ENCODE assay signal across 8 cellular contexts in genomic region chr4:4334798-4335520, GRCh38. TPM values are rescaled to one million over a fixed set of nuclear protein-coding genes. Genes with fewer than 3 reads are reported as not detected.
DNase-seq lines count a peak whose midpoint lies in the region; ATAC-seq, FAIRE-seq and TF ChIP-seq lines count a peak whose summit lies in the region.

No MANE protein-coding gene starts in this region.

- H3K9me3 ChIP-seq in AG04450 (ENCODE audit: control insufficient read depth, insufficient read depth, low read length), result peaks cover 3% of the 10 kb centered on the region; the same call in 1 of the 2 replicates
- no peaks in the 10 kb centered on the region for H3K9me3 ChIP-seq in PC-3 (ENCODE audit: low read length)
- no peaks in the 10 kb centered on the region for H3K9me3 ChIP-seq in pancreas

- no peaks in the 10 kb centered on the region for H3K4me1 Mint-ChIP-seq in type B pancreatic cell (ENCODE audit: unreplicated experiment)

- no peaks in the 10 kb centered on the region for H3K9me2 ChIP-seq in PC-3 (replicated peaks; ENCODE audit: low read length)

- H4K20me1 ChIP-seq in PC-3 (ENCODE audit: low read length), result no peaks in the 10 kb centered on the region

- TF ChIP-seq CTCF in AG04450 (IDR thresholded peaks at IDR 0.05; ENCODE audit: low read depth, low read length) (peak; percentile 81), PC-3 (conservative IDR thresholded peaks at IDR 0.05; ENCODE audit: low read depth, low read length) (peak; percentile 65), fibroblast of villous mesenchyme (IDR thresholded peaks at IDR 0.05; ENCODE audit: insufficient read depth, low read depth, low read length) (peak; percentile 88), pancreas (IDR thresholded peaks at IDR 0.05) (peak; percentile 45 to 80 (median 74)), type B pancreatic cell (conservative IDR thresholded peaks at IDR 0.05) (peak; percentile 88)

- no peaks in the 10 kb centered on the region for H3K36me3 ChIP-seq in PC-3 (ENCODE audit: low read depth, low read length)
- no peaks in the 10 kb centered on the region for H3K36me3 ChIP-seq in pancreas

- H3K36me3 Mint-ChIP-seq in type B pancreatic cell, result no peaks in the 10 kb centered on the region

- H3K27ac Mint-ChIP-seq in type B pancreatic cell, result no peak overlapping the region

- no peaks in the 10 kb centered on the region for H3F3A ChIP-seq in PC-3 (ENCODE audit: low read length, unreplicated experiment)

- no peak overlapping the region for H3K27ac ChIP-seq in AG04450 (ENCODE audit: low read depth, low read length)
- no peak overlapping the region for H3K27ac ChIP-seq in PC-3 (ENCODE audit: low read length)
- H3K27ac ChIP-seq in pancreas, result no peak overlapping the region

- H2AFZ ChIP-seq in PC-3 (ENCODE audit: low read length), result no peak overlapping the region

- POLR2A ChIA-PET in AG04450 (lab: Yijun Ruan, JAX) (no interaction called here), PC-3 (lab: Charles Lee; ENCODE audit: unreplicated experiment) (no interaction called here)

- intact Hi-C loops in PC-3 (cut with micrococcal nuclease) (loop anchor here (1.0 to 2.0 kb wide), 2 partner anchors 75 to 82 kb away; no protein-coding TSS in a partner anchor), pancreas (cut with DNase I) (loop anchor here in 2 of 3 donors (5.0 kb wide), 2 partner anchors 73 to 83 kb away; no protein-coding TSS in a partner anchor)

- WGBS in pancreas, 2 donors, result 45 to 46% methylated on average over 19 to 21 of the region's 21 CpGs

- H3K4me1 ChIP-seq in PC-3 (ENCODE audit: insufficient read depth, low read length) (no peaks in the 10 kb centered on the region), pancreas (no peaks in the 10 kb centered on the region)

- H3K9me3 Mint-ChIP-seq in type B pancreatic cell, result no peaks in the 10 kb centered on the region

- peaks cover 22% of the 10 kb centered on the region for H3K27me3 Mint-ChIP-seq in type B pancreatic cell

- no peak overlapping the region for H3K9ac ChIP-seq in PC-3 (ENCODE audit: low read length)

- BruUV-seq in PC-3 (replicated peaks; lab: Mats Ljungman, UMichigan), result no TSS peak

- no peak overlapping the region for H3K4me3 Mint-ChIP-seq in type B pancreatic cell

- H3K79me2 ChIP-seq in PC-3 (ENCODE audit: low read length), result no peaks in the 10 kb centered on the region

- FAIRE-seq in pancreas (lab: Jason Lieb, UNC), result no peak

- no peak overlapping the region for H3K4me3 ChIP-seq in AG04450 (ENCODE audit: low read depth, low read length)
- H3K4me3 ChIP-seq in PC-3 (ENCODE audit: low read length), result no peak overlapping the region
- no peak overlapping the region for H3K4me3 ChIP-seq in fibroblast of villous mesenchyme (ENCODE audit: low read depth, low read length)
- no peak overlapping the region for H3K4me3 ChIP-seq in pancreas

- DNase-seq in AG04450 (ENCODE audit: low read depth, low spot score), result no peak
- DNase-seq in PC-3, result peak; percentile 71
- DNase-seq in activated T-helper 1 cell treated with Interleukin-2 at 50 U/mL for 16 hours (ENCODE audit: low read depth), result peak; percentile 65
- peak; percentile 51 for DNase-seq in fibroblast of villous mesenchyme (ENCODE audit: low read depth)
- peak; percentile 44 to 85 (median 76) for DNase-seq in pancreas
- no peak for DNase-seq in type B pancreatic cell (ENCODE audit: extremely low spot score, unreplicated experiment)

- ATAC-seq in GM18511 (IDR thresholded peaks at IDR 0.05; ENCODE audit: unreplicated experiment), result peak; percentile 81
- peak; percentile 80 for ATAC-seq in HG03469 (IDR thresholded peaks at IDR 0.05; ENCODE audit: unreplicated experiment)
- ATAC-seq in PC-3, result peak; percentile 93
- peak; percentile 68 to 95 (median 88) for ATAC-seq in pancreas

- peaks cover 7% of the 10 kb centered on the region for H3K27me3 ChIP-seq in AG04450 (ENCODE audit: control insufficient read depth, insufficient read depth, low read length)
- no peaks in the 10 kb centered on the region for H3K27me3 ChIP-seq in PC-3 (ENCODE audit: low read length)
- no peaks in the 10 kb centered on the region for H3K27me3 ChIP-seq in pancreas

- CTCF ChIA-PET in AG04450 (lab: Charles Lee), result interaction anchor here (0.8 to 2.2 kb wide), 5 partner anchors 9 to 86 kb away, joined by 3 to 14 read pairs (median 5); no protein-coding TSS in a partner anchor
- CTCF ChIA-PET in PC-3 (lab: Charles Lee), result no interaction called here

- H3K4me2 ChIP-seq in PC-3 (ENCODE audit: low read length), result no peak overlapping the region

RNA-seq across cellular contexts. Expression of gene ZBTB49, which starts 44.9 kb away (rescaled TPM):
- polyA plus RNA-seq in AG04450 (2011; rRNA removed) (3.9 and 4.6 TPM in 2 replicates), pancreas (1 to 10 TPM; 2.3 to 3.9 TPM)
- 7.1 and 8.8 TPM in 2 replicates for polyA minus RNA-seq in AG04450 (2011; rRNA and poly(A)+ RNA removed)
- total RNA-seq in PC-3 (2014; rRNA removed) (1.1 and 3.2 TPM in 2 replicates), fibroblast of villous mesenchyme (6.4 and 9.9 TPM in 2 replicates), pancreas (1 to 10 TPM; 1.5 to 3.7 (median 3.4) TPM), type B pancreatic cell (ENCODE audit: low replicate concordance) (7.8 and 9.7 TPM in 2 replicates)

RNA-seq across cellular contexts. Expression of gene LYAR, which starts 45.0 kb away (rescaled TPM):
- 5.5 and 7.8 TPM in 2 replicates for polyA plus RNA-seq in AG04450 (2011; rRNA removed)
- 1.1 and 2.6 TPM in 2 replicates for polyA minus RNA-seq in AG04450 (2011; rRNA and poly(A)+ RNA removed)
- total RNA-seq in PC-3 (2014; rRNA removed), result 37.5 and 41.3 TPM in 2 replicates
- 6.1 and 12.1 TPM in 2 replicates for total RNA-seq in fibroblast of villous mesenchyme
- total RNA-seq in pancreas, result 1 to 10 TPM; 1.5 to 6.3 (median 3.9) TPM
- polyA plus RNA-seq in pancreas, result 1 to 10 TPM; 5.2 to 6.6 TPM
- total RNA-seq in type B pancreatic cell (ENCODE audit: low replicate concordance), result 12.4 and 18.6 TPM in 2 replicates

RNA-seq across cellular contexts. Expression of gene NSG1, which starts 51.9 kb away (rescaled TPM):
- polyA plus RNA-seq in AG04450 (2011; rRNA removed), result 10.4 and 14.7 TPM in 2 replicates
- 3.0 and 6.6 TPM in 2 replicates for polyA minus RNA-seq in AG04450 (2011; rRNA and poly(A)+ RNA removed)
- total RNA-seq in PC-3 (2014; rRNA removed), result not detected in 2 replicates
- total RNA-seq in fibroblast of villous mesenchyme, result 0.32 and 0.86 TPM in 2 replicates
- total RNA-seq in pancreas, result 1 to 10 TPM in 3 of 6 donors, under 1 TPM in 3; 0.28 to 2.9 (median 0.92) TPM
- polyA plus RNA-seq in pancreas, result 10 to 100 TPM in 1 of 2 donors, under 1 TPM in 1; 0.95 to 10.1 TPM
- total RNA-seq in type B pancreatic cell (ENCODE audit: low replicate concordance), result 71.9 and 216 TPM in 2 replicates

Comparison
In these comparisons a context has a peak if more than half of its experiments do, and no peak if none do; other contexts are left out.
1. DNase-seq: peak in PC-3 (single experiment), activated T-helper 1 cell treated with Interleukin-2 at 50 U/mL for 16 hours (single experiment), fibroblast of villous mesenchyme (single experiment) and pancreas (6 of 6); none in AG04450 (single experiment) and type B pancreatic cell (single experiment).
2. RNA of gene NSG1, which starts 51.9 kb away (total RNA-seq): 71.9 to 216 TPM in type B pancreatic cell; 0.28 to 2.9 TPM in pancreas, 0.32 to 0.86 TPM in fibroblast of villous mesenchyme and not detected in PC-3; every median in the first group is over 10 times any median in the second.
3. Peak in every context shown above with its lines, with median percentiles within 50 percentile points of each other: CTCF ChIP-seq and ATAC-seq.